Comparison of ENCODE assay signal across 22 cellular contexts in genomic region chr20:25179439-25180089, GRCh38. TPM values are rescaled to one million over a fixed set of nuclear protein-coding genes. Genes with fewer than 3 reads are reported as not detected.
DNase-seq lines count a peak whose midpoint lies in the region; ATAC-seq and TF ChIP-seq lines count a peak whose summit lies in the region.
"Had no signal": no experiment of that assay in that cellular context is flagged by ENCODE, and none has a peak within 500 bp of the region (broad histone marks: within the 10 kb centered on the region; RNA-seq: fewer than 3 reads in every experiment).

No MANE protein-coding gene starts in this region.

- H3K4me3 Mint-ChIP-seq in CD4-positive, alpha-beta T cell: no peak overlapping the region
- H3K4me3 Mint-ChIP-seq: activated B cell treated with CpG ODN at 0.5 μM for 24 hours; activated naive CD8-positive, alpha-beta T cell treated with anti-CD3 and anti-CD28 coated beads, Interleukin-2, amount 50 U/mL, for 24 hours; activated T-cell treated with anti-CD3 and anti-CD28 coated beads, Interleukin-2, amount 50 U/mL, for 24 hours; IgD-negative memory B cell; immature natural killer cell; memory B cell; nephron progenitor cell had no signal

- H3K36me3 ChIP-seq in Panc1 (ENCODE audit: control insufficient read depth, insufficient read depth, low read length) (no peaks in the 10 kb centered on the region), parathyroid adenoma (ENCODE audit: control insufficient read depth, insufficient read depth, low read length) (no peaks in the 10 kb centered on the region), ovary (no peaks in the 10 kb centered on the region)
- H3K36me3 ChIP-seq: BLaER1, right atrium auricular region, spleen, stomach had no signal

- no peak overlapping the region for H3K4me3 ChIP-seq in Panc1 (ENCODE audit: low read depth in 2 of 2, low read length in 2 of 2)
- H3K4me3 ChIP-seq in parathyroid adenoma (ENCODE audit: low read depth, low read length): no peak overlapping the region
- H3K4me3 ChIP-seq in ovary: no peak overlapping the region
- H3K4me3 ChIP-seq: BLaER1, GM12878, right atrium auricular region, spleen, stomach had no signal

- peaks cover 5% of the 10 kb centered on the region for H3K9me3 ChIP-seq in CD4-positive, alpha-beta T cell (ENCODE audit: control insufficient read depth, low read length)
- no peaks in the 10 kb centered on the region for H3K9me3 ChIP-seq in Panc1 (ENCODE audit: control insufficient read depth, insufficient read depth, low read depth, low read length)
- no peaks in the 10 kb centered on the region for H3K9me3 ChIP-seq in parathyroid adenoma (ENCODE audit: control insufficient read depth, low read length)
- H3K9me3 ChIP-seq in ovary: no peaks in the 10 kb centered on the region
- H3K9me3 ChIP-seq: right atrium auricular region had no signal

- POLR2A ChIA-PET in CD4-positive, alpha-beta T cell (lab: Charles Lee): no interaction called here
- POLR2A ChIA-PET in Panc1 (lab: Charles Lee): no interaction called here

- peaks cover 26% of the 10 kb centered on the region for H3K27me3 Mint-ChIP-seq in CD4-positive, alpha-beta T cell

- H3K4me1 ChIP-seq in Panc1 (ENCODE audit: control insufficient read depth, insufficient read depth, low read length) (peaks cover 35% of the 10 kb centered on the region), parathyroid adenoma (peaks cover 6% of the 10 kb centered on the region), ovary (ENCODE audit: insufficient read depth) (peaks cover 6% of the 10 kb centered on the region)
- H3K4me1 ChIP-seq: BLaER1, spleen had no signal

- H3K27ac ChIP-seq in CD4-positive, alpha-beta T cell (ENCODE audit: low read depth, low read length): no peak overlapping the region
- H3K27ac ChIP-seq in Panc1 (ENCODE audit: low read length) (peak overlapping the region; percentile 76), epithelial cell of prostate (peak overlapping the region; percentile 24), parathyroid adenoma (no peak overlapping the region), ovary (no peak overlapping the region)
- H3K27ac ChIP-seq: BLaER1, right atrium auricular region, spleen had no signal

- DNase-seq in CD4-positive, alpha-beta T cell: no peak
- DNase-seq in Panc1 (ENCODE audit: low read depth, low spot score) (no peak), epithelial cell of prostate (ENCODE audit: low read depth, low spot score) (no peak), ovary (no peak)
- DNase-seq: activated B cell treated with CpG ODN at 0.5 μM for 24 hours; activated gamma-delta T cell treated with Interleukin-2 at 50 U/mL for 16 hours; activated naive CD8-positive, alpha-beta T cell treated with anti-CD3 and anti-CD28 coated beads, Interleukin-2, amount 50 U/mL, for 24 hours; activated T-cell treated with anti-CD3 and anti-CD28 coated beads, Interleukin-2, amount 50 U/mL, for 24 hours; left colon; spleen; stimulated activated CD8-positive, alpha-beta memory T cell treated with anti-CD3 and anti-CD28 coated beads, Interleukin-4, amount 100 ng/mL, for 48 hours had no signal

- H3K9ac ChIP-seq in parathyroid adenoma: no peak overlapping the region
- H3K9ac ChIP-seq: BLaER1 had no signal

- H3K36me3 Mint-ChIP-seq in CD4-positive, alpha-beta T cell (ENCODE audit: low read depth): no peaks in the 10 kb centered on the region
- H3K36me3 Mint-ChIP-seq: IgD-negative memory B cell had no signal

- ATAC-seq in CD4-positive, alpha-beta T cell (ENCODE audit: poor library complexity): no peak
- ATAC-seq in Panc1 (no peak), GM21390 (IDR thresholded peaks at IDR 0.05; ENCODE audit: unreplicated experiment) (no peak), GM21528 (IDR thresholded peaks at IDR 0.05; ENCODE audit: low FRiP score, unreplicated experiment) (no peak)

- TF ChIP-seq POLR2A in ovary (IDR thresholded peaks at IDR 0.05): no peak

- BruUV-seq in Panc1 (replicated peaks; lab: Mats Ljungman, UMichigan): no TSS peak

- CTCF ChIA-PET in CD4-positive, alpha-beta T cell (lab: Charles Lee): interaction anchor here (1.2 to 1.4 kb wide), 3 partner anchors 120 to 219 kb away, joined by 3 read pairs; no protein-coding TSS in a partner anchor
- CTCF ChIA-PET in Panc1 (lab: Charles Lee): interaction anchor here (0.6 to 1.9 kb wide), 3 partner anchors 47 to 184 kb away, joined by 3 to 11 read pairs (median 6); no protein-coding TSS in a partner anchor

- peak; percentile 44 for TF ChIP-seq CTCF in CD4-positive, alpha-beta T cell (IDR thresholded peaks at IDR 0.05)
- peak; percentile 51 for TF ChIP-seq CTCF in Panc1 (IDR thresholded peaks at IDR 0.05)
- TF ChIP-seq CTCF in parathyroid adenoma (IDR thresholded peaks at IDR 0.05): no peak
- TF ChIP-seq CTCF in ovary (IDR thresholded peaks at IDR 0.05): no peak

- no peaks in the 10 kb centered on the region for H3K4me1 Mint-ChIP-seq in CD4-positive, alpha-beta T cell (ENCODE audit: low read depth)
- H3K4me1 Mint-ChIP-seq: activated B cell treated with CpG ODN at 0.5 μM for 24 hours, IgD-negative memory B cell, immature natural killer cell, nephron progenitor cell had no signal

- 59 to 64% (median 63%) methylated on average over 15 of the region's 15 CpGs for WGBS in ovary, 3 donors

- no peaks in the 10 kb centered on the region for H3K79me2 ChIP-seq in parathyroid adenoma

- TF ChIP-seq EP300 in ovary (IDR thresholded peaks at IDR 0.05): no peak

- peaks cover 4% of the 10 kb centered on the region for H3K9me3 Mint-ChIP-seq in CD4-positive, alpha-beta T cell
- H3K9me3 Mint-ChIP-seq: activated T-cell treated with anti-CD3 and anti-CD28 coated beads, Interleukin-2, amount 50 U/mL, for 24 hours had no signal

- H2AFZ ChIP-seq in parathyroid adenoma: peak overlapping the region; percentile 52

- intact Hi-C loops in CD4-positive, alpha-beta T cell (cut with DNase I, micrococcal nuclease): loop anchor here (1.0 to 5.0 kb wide), 6 partner anchors 87 to 1242 kb away; no protein-coding TSS in a partner anchor
- intact Hi-C loops in Panc1 (cut with micrococcal nuclease; ENCODE audit: unreplicated experiment) (loop anchor here (1.0 to 5.0 kb wide), 3 partner anchors 43 to 184 kb away; partner anchors contain the start of gene VSX1), ovary (cut with DNase I) (loop anchor here in 3 of 4 donors (5.0 to 10.0 kb wide), 2 partner anchors 95 to 182 kb away; partner anchors contain the start of gene VSX1 (in 2 of the 3))

- no peak overlapping the region for H3K4me2 ChIP-seq in parathyroid adenoma (ENCODE audit: low read length)
- H3K4me2 ChIP-seq: BLaER1 had no signal

- no peaks in the 10 kb centered on the region for H3K27me3 ChIP-seq in CD4-positive, alpha-beta T cell (ENCODE audit: control insufficient read depth, insufficient read depth, low read length)
- H3K27me3 ChIP-seq in Panc1 (ENCODE audit: control insufficient read depth, insufficient read depth, low read length) (no peaks in the 10 kb centered on the region), parathyroid adenoma (ENCODE audit: control insufficient read depth, insufficient read depth, low read length) (no peaks in the 10 kb centered on the region), ovary (no peaks in the 10 kb centered on the region)
- H3K27me3 ChIP-seq: BLaER1, right atrium auricular region, spleen, stomach had no signal

- in situ Hi-C loops in Panc1 (cut with HindIII; ENCODE audit: low pct_unique_long_range_greater_than_20kb, low sequenced_read_pairs): no loop called here

- H3K27ac Mint-ChIP-seq in CD4-positive, alpha-beta T cell: no peak overlapping the region
- H3K27ac Mint-ChIP-seq: activated B cell treated with CpG ODN at 0.5 μM for 24 hours; activated naive CD8-positive, alpha-beta T cell treated with anti-CD3 and anti-CD28 coated beads, Interleukin-2, amount 50 U/mL, for 24 hours; activated T-cell treated with anti-CD3 and anti-CD28 coated beads, Interleukin-2, amount 50 U/mL, for 24 hours; immature natural killer cell; memory B cell; nephron progenitor cell had no signal

RNA-seq across cellular contexts. Expression of gene ENTPD6, which starts 15.9 kb away (rescaled TPM):
- total RNA-seq in CD4-positive, alpha-beta T cell: 10 to 100 TPM; 78.5 to 85.1 TPM
- total RNA-seq in Panc1 (2021; ENCODE audit: unreplicated experiment): 108 TPM
- 99.8 TPM for polyA plus RNA-seq in Panc1 (2012; ENCODE audit: insufficient read length)
- total RNA-seq in ovary: 10 to 100 TPM; 34.9 to 73.8 (median 66.5) TPM
- 10 to 100 TPM; 38.7 to 47.1 TPM for polyA plus RNA-seq in ovary

Comparison
In these comparisons a context has a peak if more than half of its experiments do, and no peak if none do; other contexts are left out.
1. H3K27ac ChIP-seq: peak in Panc1 (single experiment) and epithelial cell of prostate (single experiment); none in CD4-positive, alpha-beta T cell (single experiment), parathyroid adenoma (single experiment) and ovary (0 of 2).
2. CTCF ChIP-seq: peak in CD4-positive, alpha-beta T cell (single experiment) and Panc1 (single experiment); none in parathyroid adenoma (single experiment) and ovary (0 of 3).